8 cellular contexts compared by ENCODE assay signal in the genomic region with DNA sequence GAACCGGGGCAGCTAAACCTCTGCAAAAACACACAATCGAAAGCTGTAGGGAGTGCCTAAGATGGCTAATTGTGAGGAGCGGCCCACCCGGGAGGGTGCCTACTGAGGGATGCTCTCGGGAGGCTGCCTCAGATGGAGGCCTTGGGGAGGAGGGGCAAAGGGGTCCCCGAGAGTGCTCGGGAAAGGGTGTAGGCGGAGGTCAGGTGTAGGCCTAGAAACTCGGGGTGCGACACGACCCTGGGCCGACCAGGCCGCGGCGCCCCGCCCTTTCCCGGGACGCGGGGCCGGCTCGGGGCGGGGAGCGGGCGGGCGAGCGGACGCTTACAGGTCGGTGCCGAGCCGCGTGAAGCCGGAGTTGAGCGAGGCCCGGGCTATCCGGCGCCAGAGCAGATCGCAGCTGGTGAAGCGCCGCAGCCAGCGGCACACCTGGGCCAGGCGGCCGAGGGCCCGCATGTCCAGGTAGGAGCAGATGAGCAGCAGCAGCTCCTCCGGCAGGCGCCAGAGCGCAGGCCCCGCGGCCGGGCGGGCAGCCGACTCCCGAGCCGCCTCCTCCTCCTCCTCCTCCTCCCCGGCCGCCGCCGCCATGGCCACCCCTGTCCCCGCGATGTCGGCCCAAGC. TPM values are rescaled to one million over a fixed set of nuclear protein-coding genes. Genes with fewer than 3 reads are reported as not detected.
A peak's percentile ranks its signal among the peaks of the same experiment; 100 is the strongest.
DNase-seq lines count a peak whose midpoint lies in the region; ATAC-seq lines count a peak whose summit lies in the region.

No MANE protein-coding gene starts in this region.

- DNase-seq in NCI-H2107 (lab: John Stamatoyannopoulos, UW) (peak; percentile 29), NCI-H2107 treated with DMSO at 0.1 percent for 48 hours (lab: John Stamatoyannopoulos, UW; ENCODE audit: unreplicated experiment) (no peak), NCI-H2171 (lab: John Stamatoyannopoulos, UW) (peak; percentile 26)
- DNase-seq in activated CD8-positive, alpha-beta memory T cell treated with anti-CD3 and anti-CD28 coated beads for 4 hours (ENCODE audit: low read depth in 2 of 2) = peak; percentile 38 to 45
- peak; percentile 56 to 58 for DNase-seq in stimulated activated CD8-positive, alpha-beta memory T cell treated with anti-CD3 and anti-CD28 coated beads, Interleukin-15, amount 100 ng/mL, for 48 hours (ENCODE audit: low read depth in 2 of 2)

- 1 to 2% methylated on average over 39 to 53 of the region's 60 CpGs for whole genome bisulfite sequencing in mesodermal cell (ENCODE audit: insufficient coverage in 2 of 2), 2 experiments

- peak; percentile 72 for ATAC-seq in HG02642 (IDR thresholded peaks at IDR 0.05; ENCODE audit: poor library complexity, unreplicated experiment)

- H3K4me1 ChIP-seq in endocrine pancreas (ENCODE audit: control insufficient read depth, insufficient read depth, low read length) = peaks cover 25% of the 10 kb centered on the region
- H3K4me1 ChIP-seq in mesodermal cell (ENCODE audit: control insufficient read depth, insufficient read depth, low read length, poor library complexity, severe bottlenecking) = peaks cover 18% of the 10 kb centered on the region

- no peaks in the 10 kb centered on the region for H3K9me3 ChIP-seq in endocrine pancreas (ENCODE audit: control insufficient read depth, low read length)
- no peaks in the 10 kb centered on the region for H3K9me3 ChIP-seq in mesodermal cell (ENCODE audit: control insufficient read depth, low read length)

- H3K36me3 ChIP-seq in endocrine pancreas (ENCODE audit: control insufficient read depth, insufficient read depth, low read length) (no peaks in the 10 kb centered on the region), mesodermal cell (ENCODE audit: control insufficient read depth, insufficient read depth, low read length) (no peaks in the 10 kb centered on the region)

- peak overlapping the region; percentile 98 for H3K9ac ChIP-seq in endocrine pancreas (ENCODE audit: control insufficient read depth, insufficient read depth, low read length)

- H3K4me3 ChIP-seq in endocrine pancreas (ENCODE audit: control insufficient read depth, insufficient read depth, low read length) = peak overlapping the region; percentile 79
- peak overlapping the region; percentile 66 for H3K4me3 ChIP-seq in mesodermal cell (ENCODE audit: extremely low read depth, insufficient read depth, low read length, poor library complexity, severe bottlenecking)

- peak overlapping the region; percentile 81 for H3K27ac ChIP-seq in mesodermal cell (ENCODE audit: low read depth, low read length, severe bottlenecking)

- no peaks in the 10 kb centered on the region for H3K27me3 ChIP-seq in endocrine pancreas (ENCODE audit: control insufficient read depth, insufficient read depth, low read length)

RNA-seq across cellular contexts. Expression of gene FBXW4, which starts 0.8 kb away (rescaled TPM):
- polyA plus RNA-seq in mesodermal cell (2013, experiment 1 of 2) = 13.0 TPM
- polyA plus RNA-seq in mesodermal cell (2013, experiment 2 of 2) = 12.0 TPM
